21 cellular contexts compared by ENCODE assay signal in genomic region chr20:47696856-47697255, GRCh38.
"Had no signal": no experiment of that assay in that cellular context is flagged by ENCODE, and none has a peak within 500 bp of the region (broad histone marks: within the 10 kb centered on the region; RNA-seq: fewer than 3 reads in every experiment).

No MANE protein-coding gene starts in this region.

- H3K4me1 ChIP-seq: foreskin keratinocyte, left lung, lower lobe of right lung had no signal

- H3K9me3 Mint-ChIP-seq: effector memory CD8-positive, alpha-beta T cell; endodermal cell; mesothelial cell of epicardium had no signal

- H3K27ac ChIP-seq: coronary artery, esophagus muscularis mucosa, foreskin keratinocyte, gastroesophageal sphincter, heart left ventricle, hepatocyte, left lung, lower lobe of right lung had no signal

- H3K36me3 ChIP-seq: left lung, lower lobe of right lung had no signal

- H3K4me3 Mint-ChIP-seq: effector memory CD8-positive, alpha-beta T cell; endodermal cell; immature natural killer cell; mesothelial cell of epicardium; naive B cell; naive thymus-derived CD8-positive, alpha-beta T cell had no signal

- H3K27me3 ChIP-seq: esophagus muscularis mucosa, foreskin keratinocyte, gastroesophageal sphincter, heart left ventricle, hepatocyte, left lung had no signal

- H3K4me3 ChIP-seq: coronary artery, esophagus muscularis mucosa, gastroesophageal sphincter, heart left ventricle, hepatocyte, left lung, lower lobe of right lung, mucosa of descending colon had no signal

- H3K27ac Mint-ChIP-seq: effector memory CD8-positive, alpha-beta T cell; endodermal cell; immature natural killer cell; mesothelial cell of epicardium; naive thymus-derived CD8-positive, alpha-beta T cell had no signal

- H3K36me3 Mint-ChIP-seq: immature natural killer cell had no signal

- H3K4me1 Mint-ChIP-seq: endodermal cell, immature natural killer cell, naive B cell had no signal

- DNase-seq: effector CD8-positive, alpha-beta T cell; effector memory CD8-positive, alpha-beta T cell; endodermal cell; foreskin keratinocyte; hypothalamus; immature natural killer cell; islet precursor cell; left cardiac atrium; left lung; left ventricle myocardium superior; lower lobe of right lung; mesenchymal stem cell; mucosa of descending colon; naive B cell; naive thymus-derived CD8-positive, alpha-beta T cell had no signal
